Comparison of ENCODE assay signal across 8 cellular contexts in the genomic region with DNA sequence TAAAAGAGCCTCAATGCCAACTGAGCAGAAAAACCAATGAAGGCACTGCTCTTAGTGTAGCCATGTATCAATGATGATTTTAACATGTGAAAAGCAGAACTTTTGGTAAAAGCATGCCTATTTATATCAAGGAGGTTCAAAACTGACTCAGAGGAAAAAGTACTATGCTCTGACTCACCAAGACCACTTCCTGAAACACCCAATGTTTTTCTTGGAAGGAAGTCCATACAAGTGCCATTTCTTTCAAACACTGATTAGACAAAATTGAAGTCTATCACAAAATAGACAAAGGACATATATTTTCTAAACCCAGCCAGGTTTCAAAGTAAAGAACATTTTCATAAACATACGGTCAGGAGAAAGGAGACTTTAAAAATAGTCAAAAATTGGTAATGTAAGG.
A peak's percentile ranks its signal among the peaks of the same experiment; 100 is the strongest.
DNase-seq lines count a peak whose midpoint lies in the region; ATAC-seq, FAIRE-seq and TF ChIP-seq lines count a peak whose summit lies in the region.

No MANE protein-coding gene starts in this region.

- WGBS in liver, result 69% methylated on average over 1 of the region's 1 CpG
- 98% methylated on average over 1 of the region's 1 CpG for WGBS in HepG2 (ENCODE audit: low lambda C conversion rate)

- DNase-seq in HepG2 (ENCODE audit: low spot score), result no peak
- peak in 1 of 2 donors; percentile 17 for DNase-seq in activated naive CD4-positive, alpha-beta T cell treated with anti-CD3 and anti-CD28 coated beads, Interleukin-2, amount 50 U/mL, for 72 hours (ENCODE audit: low spot score in 2 of 2)
- DNase-seq in iris pigment epithelial cell (ENCODE audit: low read depth), result peak; percentile 97
- DNase-seq in upper lobe of right lung, result no peak
- DNase-seq in UCSD-AML1 (lab: John Stamatoyannopoulos, UW; ENCODE audit: unreplicated experiment), result no peak
- DNase-seq in NCI-H82 treated with DMSO at 0.1 percent for 48 hours (lab: John Stamatoyannopoulos, UW; ENCODE audit: unreplicated experiment), result no peak

- no peak for FAIRE-seq in HepG2 (lab: Jason Lieb, UNC)

- no peak overlapping the region for H2AFZ ChIP-seq in HepG2 (ENCODE audit: low read length)

- H3K4me3 ChIP-seq in liver (ENCODE audit: low read depth in 1 of 3, low read length in 3 of 3), result no peak overlapping the region
- no peak overlapping the region for H3K4me3 ChIP-seq in HepG2 (replicated peaks in 1 of 3; ENCODE audit: insufficient read depth in 1 of 3, low read depth in 2 of 3, low read length in 3 of 3)
- no peak overlapping the region for H3K4me3 ChIP-seq in upper lobe of right lung

- peaks cover 0 to 6% of the 10 kb centered on the region in 2 donors for H3K36me3 Mint-ChIP-seq in activated naive CD4-positive, alpha-beta T cell treated with anti-CD3 and anti-CD28 coated beads, Interleukin-2, amount 50 U/mL, for 72 hours

- H3K27me3 ChIP-seq in liver (ENCODE audit: control insufficient read depth in 4 of 4, insufficient read depth in 4 of 4, low read length in 3 of 4), result no peaks in the 10 kb centered on the region
- no peaks in the 10 kb centered on the region for H3K27me3 ChIP-seq in HepG2 (ENCODE audit: control insufficient read depth in 1 of 2, insufficient read depth in 2 of 2, low read length in 2 of 2)
- H3K27me3 ChIP-seq in upper lobe of right lung, result no peaks in the 10 kb centered on the region

- H3K27ac ChIP-seq in liver (ENCODE audit: low read depth in 1 of 2, low read length in 2 of 2), result no peak overlapping the region
- no peak overlapping the region for H3K27ac ChIP-seq in HepG2 (ENCODE audit: extremely low read length, insufficient read depth, low read length)
- peak overlapping the region; percentile 63 for H3K27ac ChIP-seq in upper lobe of right lung

- H3K9me3 ChIP-seq in liver (ENCODE audit: control insufficient read depth in 4 of 4, low read length in 3 of 4), result no peaks in the 10 kb centered on the region
- H3K9me3 ChIP-seq in HepG2 (ENCODE audit: low read length), result no peaks in the 10 kb centered on the region
- H3K9me3 ChIP-seq in upper lobe of right lung, result no peaks in the 10 kb centered on the region

- TF ChIP-seq CTCF in liver (IDR thresholded peaks at IDR 0.05; ENCODE audit: low read depth, low read length, missing input control) (no peak), HepG2 (CRISPR knock-in tag; IDR thresholded peaks at IDR 0.05) (no peak), upper lobe of right lung (IDR thresholded peaks at IDR 0.05) (no peak)

- no peak overlapping the region for H3K9ac ChIP-seq in liver (ENCODE audit: low read depth in 1 of 2, low read length in 2 of 2)
- H3K9ac ChIP-seq in HepG2 (ENCODE audit: insufficient read depth, low read depth, low read length), result no peak overlapping the region

- ATAC-seq in HepG2 (no peak), HG03442 (IDR thresholded peaks at IDR 0.05; ENCODE audit: unreplicated experiment) (peak; percentile 78), upper lobe of right lung (peak; percentile 82)
- ATAC-seq in activated naive CD4-positive, alpha-beta T cell treated with anti-CD3 and anti-CD28 coated beads, Interleukin-2, amount 50 U/mL, for 72 hours, result peak; percentile 76 to 82

- H3K79me2 ChIP-seq in HepG2 (ENCODE audit: insufficient read depth, low read length), result peaks cover 40% of the 10 kb centered on the region

- H3K36me3 ChIP-seq in liver (ENCODE audit: control insufficient read depth in 4 of 4, insufficient read depth in 3 of 4, low read depth in 1 of 4, low read length in 3 of 4) (no peaks in the 10 kb centered on the region), HepG2 (replicated peaks in 1 of 2; ENCODE audit: control insufficient read depth in 1 of 2, insufficient read depth in 2 of 2, low read length in 2 of 2) (no peaks in the 10 kb centered on the region), upper lobe of right lung (no peaks in the 10 kb centered on the region)

- no peaks in the 10 kb centered on the region for H3K9me3 Mint-ChIP-seq in activated naive CD4-positive, alpha-beta T cell treated with anti-CD3 and anti-CD28 coated beads, Interleukin-2, amount 50 U/mL, for 72 hours

- POLR2A ChIA-PET in HepG2 (lab: Yijun Ruan, JAX), result no interaction called here

- H3K4me1 ChIP-seq in liver (ENCODE audit: control insufficient read depth in 4 of 4, insufficient read depth in 4 of 4, low read length in 3 of 4), result peaks cover 0 to 2% (median under 1%) of the 10 kb centered on the region in 4 donors
- peaks cover 18% of the 10 kb centered on the region for H3K4me1 ChIP-seq in HepG2 (ENCODE audit: insufficient read depth, low read length)
- H3K4me1 ChIP-seq in upper lobe of right lung, result peaks cover 40% of the 10 kb centered on the region

- CTCF ChIA-PET in HepG2 (lab: Yijun Ruan, JAX; ENCODE audit: low intra/inter-chr PET ratio, low total read pairs), result no interaction called here

- peak overlapping the region; percentile 70 to 97 for H3K27ac Mint-ChIP-seq in activated naive CD4-positive, alpha-beta T cell treated with anti-CD3 and anti-CD28 coated beads, Interleukin-2, amount 50 U/mL, for 72 hours

- TF ChIP-seq EP300 in HepG2 (IDR thresholded peaks at IDR 0.05; ENCODE audit: low read depth in 2 of 2, low read length in 2 of 2) (no peak), HepG2 (CRISPR knock-in tag; IDR thresholded peaks at IDR 0.05; ENCODE audit: borderline replicate concordance) (no peak)

- no TSS peak for BruUV-seq in HepG2 (replicated peaks; lab: Mats Ljungman, UMichigan)

- intact Hi-C loops in HepG2 (cut with micrococcal nuclease; ENCODE audit: unreplicated experiment), result no loop called here
- intact Hi-C loops in upper lobe of right lung (cut with DNase I), result no loop called here

- no peak overlapping the region for H3K4me2 ChIP-seq in HepG2 (ENCODE audit: low read depth, low read length)

- no peak for TF ChIP-seq RAD21 in liver (IDR thresholded peaks at IDR 0.05)
- no peak for TF ChIP-seq RAD21 in HepG2 (CRISPR knock-in tag; IDR thresholded peaks at IDR 0.05)

- no peak for TF ChIP-seq POLR2A in HepG2 (IDR thresholded peaks at IDR 0.05; ENCODE audit: insufficient read depth in 1 of 2, low read depth in 2 of 2, low read length in 2 of 2)

- H4K20me1 ChIP-seq in HepG2 (ENCODE audit: insufficient read depth, low read length), result no peaks in the 10 kb centered on the region

- in situ Hi-C loops in HepG2 (cut with HindIII; ENCODE audit: extremely low pct_ligation_motif_present, low pct_unique_long_range_greater_than_20kb), result no loop called here

TF ChIP-seq in liver, 16 proteins besides CTCF, POLR2A, EP300 and RAD21:
- no peak for TF ChIP-seq YY1 (IDR thresholded peaks at IDR 0.05)
- TF ChIP-seq, protein P1, sequence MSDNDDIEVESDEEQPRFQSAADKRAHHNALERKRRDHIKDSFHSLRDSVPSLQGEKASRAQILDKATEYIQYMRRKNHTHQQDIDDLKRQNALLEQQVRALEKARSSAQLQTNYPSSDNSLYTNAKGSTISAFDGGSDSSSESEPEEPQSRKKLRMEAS (IDR thresholded peaks at IDR 0.05), result peak; percentile 23
- TF ChIP-seq SP1 (IDR thresholded peaks at IDR 0.05), result no peak
- TF ChIP-seq, protein P2, sequence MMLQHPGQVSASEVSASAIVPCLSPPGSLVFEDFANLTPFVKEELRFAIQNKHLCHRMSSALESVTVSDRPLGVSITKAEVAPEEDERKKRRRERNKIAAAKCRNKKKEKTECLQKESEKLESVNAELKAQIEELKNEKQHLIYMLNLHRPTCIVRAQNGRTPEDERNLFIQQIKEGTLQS (IDR thresholded peaks at IDR 0.05), result no peak
- peak; percentile 41 to 65 for TF ChIP-seq JUND (IDR thresholded peaks at IDR 0.05)

TF ChIP-seq in HepG2, 621 proteins besides CTCF, POLR2A, EP300 and RAD21 (continues in another document):
- TF ChIP-seq IRX3 (CRISPR knock-in tag; IDR thresholded peaks at IDR 0.05; ENCODE audit: borderline replicate concordance, low read depth) (no peak), ZNF280D (CRISPR knock-in tag; IDR thresholded peaks at IDR 0.05) (no peak), REL (CRISPR knock-in tag; conservative IDR thresholded peaks at IDR 0.05) (no peak), RFX5 (IDR thresholded peaks at IDR 0.05; ENCODE audit: low read depth, low read length) (no peak), NR1H2 (CRISPR knock-in tag; IDR thresholded peaks at IDR 0.05; ENCODE audit: borderline replicate concordance, low read depth) (no peak), KDM5A (IDR thresholded peaks at IDR 0.05; ENCODE audit: borderline replicate concordance, low read length) (no peak)
